Comparison of ENCODE assay signal across 1 cellular context in genomic region chr1:91165033-91165654, GRCh38.
TF ChIP-seq lines count a peak whose summit lies in the region.

No MANE protein-coding gene starts in this region.

TF ChIP-seq in HepG2, 621 proteins besides CTCF, POLR2A, EP300 and RAD21 (continued from another document):
- TF ChIP-seq, protein P1, sequence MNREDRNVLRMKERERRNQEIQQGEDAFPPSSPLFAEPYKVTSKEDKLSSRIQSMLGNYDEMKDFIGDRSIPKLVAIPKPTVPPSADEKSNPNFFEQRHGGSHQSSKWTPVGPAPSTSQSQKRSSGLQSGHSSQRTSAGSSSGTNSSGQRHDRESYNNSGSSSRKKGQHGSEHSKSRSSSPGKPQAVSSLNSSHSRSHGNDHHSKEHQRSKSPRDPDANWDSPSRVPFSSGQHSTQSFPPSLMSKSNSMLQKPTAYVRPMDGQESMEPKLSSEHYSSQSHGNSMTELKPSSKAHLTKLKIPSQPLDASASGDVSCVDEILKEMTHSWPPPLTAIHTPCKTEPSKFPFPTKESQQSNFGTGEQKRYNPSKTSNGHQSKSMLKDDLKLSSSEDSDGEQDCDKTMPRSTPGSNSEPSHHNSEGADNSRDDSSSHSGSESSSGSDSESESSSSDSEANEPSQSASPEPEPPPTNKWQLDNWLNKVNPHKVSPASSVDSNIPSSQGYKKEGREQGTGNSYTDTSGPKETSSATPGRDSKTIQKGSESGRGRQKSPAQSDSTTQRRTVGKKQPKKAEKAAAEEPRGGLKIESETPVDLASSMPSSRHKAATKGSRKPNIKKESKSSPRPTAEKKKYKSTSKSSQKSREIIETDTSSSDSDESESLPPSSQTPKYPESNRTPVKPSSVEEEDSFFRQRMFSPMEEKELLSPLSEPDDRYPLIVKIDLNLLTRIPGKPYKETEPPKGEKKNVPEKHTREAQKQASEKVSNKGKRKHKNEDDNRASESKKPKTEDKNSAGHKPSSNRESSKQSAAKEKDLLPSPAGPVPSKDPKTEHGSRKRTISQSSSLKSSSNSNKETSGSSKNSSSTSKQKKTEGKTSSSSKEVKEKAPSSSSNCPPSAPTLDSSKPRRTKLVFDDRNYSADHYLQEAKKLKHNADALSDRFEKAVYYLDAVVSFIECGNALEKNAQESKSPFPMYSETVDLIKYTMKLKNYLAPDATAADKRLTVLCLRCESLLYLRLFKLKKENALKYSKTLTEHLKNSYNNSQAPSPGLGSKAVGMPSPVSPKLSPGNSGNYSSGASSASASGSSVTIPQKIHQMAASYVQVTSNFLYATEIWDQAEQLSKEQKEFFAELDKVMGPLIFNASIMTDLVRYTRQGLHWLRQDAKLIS (CRISPR knock-in tag; IDR thresholded peaks at IDR 0.05): no peak
- TF ChIP-seq ZFP1 (CRISPR knock-in tag; IDR thresholded peaks at IDR 0.05): no peak
- TF ChIP-seq SALL1 (CRISPR knock-in tag; IDR thresholded peaks at IDR 0.05): peak; percentile 27; the same call in 1 of the 2 replicates
- TF ChIP-seq, protein P2, sequence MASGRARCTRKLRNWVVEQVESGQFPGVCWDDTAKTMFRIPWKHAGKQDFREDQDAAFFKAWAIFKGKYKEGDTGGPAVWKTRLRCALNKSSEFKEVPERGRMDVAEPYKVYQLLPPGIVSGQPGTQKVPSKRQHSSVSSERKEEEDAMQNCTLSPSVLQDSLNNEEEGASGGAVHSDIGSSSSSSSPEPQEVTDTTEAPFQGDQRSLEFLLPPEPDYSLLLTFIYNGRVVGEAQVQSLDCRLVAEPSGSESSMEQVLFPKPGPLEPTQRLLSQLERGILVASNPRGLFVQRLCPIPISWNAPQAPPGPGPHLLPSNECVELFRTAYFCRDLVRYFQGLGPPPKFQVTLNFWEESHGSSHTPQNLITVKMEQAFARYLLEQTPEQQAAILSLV (CRISPR knock-in tag; IDR thresholded peaks at IDR 0.05; ENCODE audit: borderline replicate concordance): peak; percentile 49; the same call in 1 of the 2 replicates
- no peak for TF ChIP-seq FLYWCH1 (CRISPR knock-in tag; IDR thresholded peaks at IDR 0.05)
- no peak for TF ChIP-seq HES4 (CRISPR knock-in tag; IDR thresholded peaks at IDR 0.05; ENCODE audit: borderline replicate concordance)
- TF ChIP-seq YY1 (IDR thresholded peaks at IDR 0.05; ENCODE audit: insufficient read depth, insufficient replicate concordance, low read depth, low read length): peak; percentile 47
- no peak for TF ChIP-seq ZNF441 (CRISPR knock-in tag; IDR thresholded peaks at IDR 0.05; ENCODE audit: borderline replicate concordance)
- no peak for TF ChIP-seq ZNF121 (CRISPR knock-in tag; IDR thresholded peaks at IDR 0.05)
- TF ChIP-seq FOXP1 (IDR thresholded peaks at IDR 0.05): no peak
- TF ChIP-seq FOXP1 (CRISPR knock-in tag; IDR thresholded peaks at IDR 0.05): no peak
- TF ChIP-seq NR2F6 (IDR thresholded peaks at IDR 0.05): no peak
- TF ChIP-seq NR2F6 (CRISPR knock-in tag; IDR thresholded peaks at IDR 0.05): no peak
- TF ChIP-seq ZSCAN5A (CRISPR knock-in tag; IDR thresholded peaks at IDR 0.05; ENCODE audit: borderline replicate concordance): no peak
- TF ChIP-seq ZNF205 (CRISPR knock-in tag; IDR thresholded peaks at IDR 0.05): no peak
- TF ChIP-seq ZNF83 (CRISPR knock-in tag; IDR thresholded peaks at IDR 0.05; ENCODE audit: borderline replicate concordance): no peak
- no peak for TF ChIP-seq MBD4 (IDR thresholded peaks at IDR 0.05; ENCODE audit: borderline replicate concordance, low read length)
- peak; percentile 76 for TF ChIP-seq XRCC5 (optimal IDR thresholded peaks at IDR 0.05; ENCODE audit: low read length)
- no peak for TF ChIP-seq ATF2 (CRISPR knock-in tag; IDR thresholded peaks at IDR 0.05)
- TF ChIP-seq, protein P3, sequence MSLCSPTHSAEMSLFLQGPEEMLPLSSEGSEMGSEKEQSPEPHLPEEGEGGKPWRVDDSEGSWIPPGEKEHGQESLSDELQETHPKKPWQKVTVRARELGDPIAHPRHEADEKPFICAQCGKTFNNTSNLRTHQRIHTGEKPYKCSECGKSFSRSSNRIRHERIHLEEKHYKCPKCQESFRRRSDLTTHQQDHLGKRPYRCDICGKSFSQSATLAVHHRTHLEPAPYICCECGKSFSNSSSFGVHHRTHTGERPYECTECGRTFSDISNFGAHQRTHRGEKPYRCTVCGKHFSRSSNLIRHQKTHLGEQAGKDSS (CRISPR knock-in tag; IDR thresholded peaks at IDR 0.05; ENCODE audit: borderline replicate concordance, low read depth): no peak
- TF ChIP-seq FOSL2 (CRISPR knock-in tag; IDR thresholded peaks at IDR 0.05): no peak
